ENCODE assay signal across 8 cellular contexts in genomic region chr2:73233154-73233931, GRCh38.
DNase-seq lines count a peak whose midpoint lies in the region; ATAC-seq lines count a peak whose summit lies in the region.

PRADC1 (minus strand) TSS chr2:73233239; CDS start chr2:73233160, 79 bp downstream.

- peaks cover 41% of the 10 kb centered on the region for H4K20me1 ChIP-seq in BLaER1

- no peaks in the 10 kb centered on the region for H3K27me3 ChIP-seq in BLaER1

- peaks cover 49% of the 10 kb centered on the region for H3K36me3 ChIP-seq in BLaER1

- peak within 1 kb of the TSS; percentile 97 for H3K9ac ChIP-seq in BLaER1

- peak within 1 kb of the TSS; percentile 97 for H3K27ac ChIP-seq in BLaER1

- DNase-seq in NCI-H69 (lab: John Stamatoyannopoulos, UW) (peak; percentile 98), dedifferentiated amniotic fluid mesenchymal stem cell (ENCODE audit: extremely low spot score) (peak; percentile 100), left kidney (ENCODE audit: low read depth, low spot score) (peak; percentile 100)
- peak; percentile 91 for DNase-seq in activated CD4-positive, alpha-beta T cell treated with anti-CD3 and anti-CD28 coated beads, Interleukin-2, amount 50 U/mL, for 1 hour
- DNase-seq in stimulated activated CD4-positive, alpha-beta T cell treated with anti-CD3 and anti-CD28 coated beads, Interleukin-2, amount 100 ng/mL, for 24 hours = peak; percentile 91 to 94

- peak within 1 kb of the TSS; percentile 96 for H3K4me2 ChIP-seq in BLaER1

- H3K4me3 ChIP-seq in BLaER1 = peak within 1 kb of the TSS; percentile 95

- H3K4me1 ChIP-seq in BLaER1 = peaks cover 31% of the 10 kb centered on the region

- H3K9me3 ChIP-seq in BLaER1 = no peaks in the 10 kb centered on the region

- ATAC-seq in GM19328 (IDR thresholded peaks at IDR 0.05; ENCODE audit: unreplicated experiment) (peak; percentile 88), HG03520 (IDR thresholded peaks at IDR 0.05; ENCODE audit: unreplicated experiment) (peak; percentile 87)

Comparison
In these comparisons a context has a peak if more than half of its experiments do, and no peak if none do; other contexts are left out.
1. Peak in every context shown above with its lines: DNase-seq, ATAC-seq, H3K4me3 ChIP-seq and H3K27ac ChIP-seq.